ENCODE assay signal across 9 cellular contexts in the genomic region with DNA sequence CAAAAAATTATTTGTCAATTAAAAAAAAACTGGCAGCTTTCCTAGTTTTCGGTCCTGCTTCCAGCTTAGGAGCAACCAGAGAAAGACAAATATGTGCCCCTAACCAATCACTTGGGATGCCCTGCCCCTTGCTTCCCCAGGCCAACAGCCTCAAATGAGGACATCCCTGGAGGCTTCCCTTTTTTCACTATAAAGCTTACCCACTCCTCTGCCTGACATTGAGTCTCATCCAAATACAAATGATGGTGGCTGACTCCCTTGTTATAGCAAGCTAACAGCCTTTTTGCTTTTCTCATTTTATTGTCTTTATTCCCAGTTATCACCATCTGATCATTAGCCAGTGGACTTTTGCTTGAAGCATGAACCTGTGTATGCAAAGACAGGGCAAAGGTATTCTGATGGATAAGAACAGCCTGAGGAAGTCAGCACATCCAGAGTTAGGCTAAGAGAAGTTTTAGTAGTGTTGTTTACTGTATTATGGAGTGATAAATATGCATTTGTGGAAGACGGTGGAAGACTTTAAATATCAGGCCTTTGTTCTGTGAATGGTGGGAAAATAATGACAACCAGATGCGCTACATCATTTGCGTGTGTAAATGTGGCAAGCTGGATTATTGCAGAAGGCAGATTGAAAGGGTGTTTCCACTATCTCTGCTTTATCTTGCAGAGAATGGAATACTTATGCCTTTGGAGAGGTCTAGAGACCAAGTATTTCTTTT. TPM values are rescaled to one million over a fixed set of nuclear protein-coding genes. Genes with fewer than 3 reads are reported as not detected.
DNase-seq lines count a peak whose midpoint lies in the region; ATAC-seq and TF ChIP-seq lines count a peak whose summit lies in the region.
"Had no signal": no experiment of that assay in that cellular context is flagged by ENCODE, and none has a peak within 500 bp of the region (broad histone marks: within the 10 kb centered on the region; RNA-seq: fewer than 3 reads in every experiment).

No MANE protein-coding gene starts in this region.

- no peak for DNase-seq in activated CD4-positive, alpha-beta T cell treated with anti-CD3 and anti-CD28 coated beads for 36 hours
- DNase-seq in activated CD4-positive, alpha-beta T cell treated with anti-CD3 and anti-CD28 coated beads, Interleukin-2, amount 50 U/mL, for 1 hour, result no peak
- DNase-seq in Peyer's patch (no peak), epithelial cell of proximal tubule (ENCODE audit: low read depth) (no peak), NOMO-1 treated with dmso at 0.1 percent for 144 hours (lab: John Stamatoyannopoulos, UW; ENCODE audit: unreplicated experiment) (no peak), NCI-H1436 (lab: John Stamatoyannopoulos, UW) (no peak), NCI-H1092 treated with DMSO at 0.1 percent for 48 hours (lab: John Stamatoyannopoulos, UW) (no peak)
- DNase-seq in stimulated activated naive B cell treated with anti-CD40 and anti-IgM and Interleukin-4, amounts not matched to agents 10 μg/mL and 1 μg/mL and 100 μg/mL, for 72 hours, result no peak
- DNase-seq: NCI-H2029 had no signal

- H3K4me3 ChIP-seq in Peyer's patch (peak overlapping the region in 2 of 4 donors; percentile 48 to 97), epithelial cell of proximal tubule (ENCODE audit: low read depth, low read length) (peak overlapping the region; percentile 56)

- no peaks in the 10 kb centered on the region for H3K27me3 ChIP-seq in Peyer's patch

- H3K27ac Mint-ChIP-seq in activated CD4-positive, alpha-beta T cell treated with anti-CD3 and anti-CD28 coated beads for 36 hours, result peak overlapping the region; percentile 56
- no peak overlapping the region for H3K27ac Mint-ChIP-seq in stimulated activated naive B cell treated with anti-CD40 and anti-IgM and Interleukin-4, amounts not matched to agents 10 μg/mL and 1 μg/mL and 100 μg/mL, for 72 hours

- TF ChIP-seq CTCF in Peyer's patch (IDR thresholded peaks at IDR 0.05) (no peak), epithelial cell of proximal tubule (conservative IDR thresholded peaks at IDR 0.05; ENCODE audit: low read depth, low read length) (no peak)

- TF ChIP-seq POLR2A in Peyer's patch (IDR thresholded peaks at IDR 0.05), result no peak

- POLR2A ChIA-PET in activated CD4-positive, alpha-beta T cell treated with anti-CD3 and anti-CD28 coated beads for 36 hours (lab: Charles Lee), result interaction anchor here (1.0 to 6.7 kb wide), 3 partner anchors 17 to 199 kb away, joined by 5 to 99 read pairs (median 33); a partner anchor contains a TSS

- peaks cover 52% of the 10 kb centered on the region for H3K4me1 Mint-ChIP-seq in activated CD4-positive, alpha-beta T cell treated with anti-CD3 and anti-CD28 coated beads for 36 hours
- H3K4me1 Mint-ChIP-seq in stimulated activated naive B cell treated with anti-CD40 and anti-IgM and Interleukin-4, amounts not matched to agents 10 μg/mL and 1 μg/mL and 100 μg/mL, for 72 hours, result peaks cover 32 to 61% of the 10 kb centered on the region in 2 donors

- no peak for ATAC-seq in activated CD4-positive, alpha-beta T cell treated with anti-CD3 and anti-CD28 coated beads for 36 hours
- ATAC-seq in stimulated activated naive B cell treated with anti-CD40 and anti-IgM and Interleukin-4, amounts not matched to agents 10 μg/mL and 1 μg/mL and 100 μg/mL, for 72 hours (replicated peaks), result no peak

- peak overlapping the region; percentile 91 for H3K4me3 Mint-ChIP-seq in activated CD4-positive, alpha-beta T cell treated with anti-CD3 and anti-CD28 coated beads for 36 hours
- H3K4me3 Mint-ChIP-seq in stimulated activated naive B cell treated with anti-CD40 and anti-IgM and Interleukin-4, amounts not matched to agents 10 μg/mL and 1 μg/mL and 100 μg/mL, for 72 hours, result peak overlapping the region; percentile 34 to 91

- H3K27me3 Mint-ChIP-seq in activated CD4-positive, alpha-beta T cell treated with anti-CD3 and anti-CD28 coated beads for 36 hours, result no peaks in the 10 kb centered on the region
- H3K27me3 Mint-ChIP-seq in stimulated activated naive B cell treated with anti-CD40 and anti-IgM and Interleukin-4, amounts not matched to agents 10 μg/mL and 1 μg/mL and 100 μg/mL, for 72 hours, result no peaks in the 10 kb centered on the region

- H3K9me3 Mint-ChIP-seq in activated CD4-positive, alpha-beta T cell treated with anti-CD3 and anti-CD28 coated beads for 36 hours (ENCODE audit: low read depth), result no peaks in the 10 kb centered on the region
- no peaks in the 10 kb centered on the region for H3K9me3 Mint-ChIP-seq in stimulated activated naive B cell treated with anti-CD40 and anti-IgM and Interleukin-4, amounts not matched to agents 10 μg/mL and 1 μg/mL and 100 μg/mL, for 72 hours

- CTCF ChIA-PET in activated CD4-positive, alpha-beta T cell treated with anti-CD3 and anti-CD28 coated beads for 36 hours (lab: Charles Lee), result interaction anchor here (0.6 to 3.1 kb wide), 6 partner anchors 9 to 113 kb away, joined by 3 to 10 read pairs (median 5); no protein-coding TSS in a partner anchor

- H3K4me1 ChIP-seq in Peyer's patch, result peaks cover 0 to 29% (median 14%) of the 10 kb centered on the region in 4 donors

- intact Hi-C loops in activated CD4-positive, alpha-beta T cell treated with anti-CD3 and anti-CD28 coated beads for 36 hours (cut with DNase I, micrococcal nuclease), result loop anchor here in 1 of 2 experiments (2.0 kb wide), 1 partner anchor 416 kb away; a partner anchor contains a TSS

- H3K9me3 ChIP-seq in Peyer's patch, result no peaks in the 10 kb centered on the region

- peak overlapping the region; percentile 72 to 95 (median 91) for H3K27ac ChIP-seq in Peyer's patch

- peaks cover 16% of the 10 kb centered on the region for H3K36me3 Mint-ChIP-seq in activated CD4-positive, alpha-beta T cell treated with anti-CD3 and anti-CD28 coated beads for 36 hours (ENCODE audit: low read depth)
- H3K36me3 Mint-ChIP-seq in stimulated activated naive B cell treated with anti-CD40 and anti-IgM and Interleukin-4, amounts not matched to agents 10 μg/mL and 1 μg/mL and 100 μg/mL, for 72 hours, result peaks cover 11 to 16% of the 10 kb centered on the region in 2 donors

- H3K36me3 ChIP-seq in Peyer's patch, result no peaks in the 10 kb centered on the region

RNA-seq across cellular contexts. Expression of a gene that starts 1.7 kb away (rescaled TPM):
- 10 to 100 TPM; 70.1 to 80.1 TPM for total RNA-seq in activated CD4-positive, alpha-beta T cell treated with anti-CD3 and anti-CD28 coated beads for 36 hours
- total RNA-seq in Peyer's patch (10 to 100 TPM; 23.3 to 49.5 (median 32.5) TPM), epithelial cell of proximal tubule (49.2 and 60.1 TPM in 2 replicates)

RNA-seq across cellular contexts. Expression of a gene that starts 19.5 kb away (rescaled TPM):
- total RNA-seq in activated CD4-positive, alpha-beta T cell treated with anti-CD3 and anti-CD28 coated beads for 36 hours, result 100 to 1,000 TPM; 369 to 376 TPM
- total RNA-seq in Peyer's patch (10 to 100 TPM in 1 of 4 donors, 1 to 10 TPM in 3; 2.7 to 14.9 (median 5.0) TPM), epithelial cell of proximal tubule (under 0.01 TPM in 1 of 2 replicates, not detected in the other)

Comparison
In these comparisons a context has a peak if more than half of its experiments do, and no peak if none do; other contexts are left out.
1. RNA of a gene that starts 19.5 kb away (total RNA-seq): 369 to 376 TPM in activated CD4-positive, alpha-beta T cell treated with anti-CD3 and anti-CD28 coated beads for 36 hours; 2.7 to 14.9 TPM in Peyer's patch and under 0.01 TPM in epithelial cell of proximal tubule; every median in the first group is over 10 times any median in the second.